Comparison of ENCODE assay signal across 19 cellular contexts in genomic region chr5:176916337-176916736, GRCh38. TPM values are rescaled to one million over a fixed set of nuclear protein-coding genes. Genes with fewer than 3 reads are reported as not detected.
DNase-seq lines count a peak whose midpoint lies in the region; ATAC-seq, FAIRE-seq and TF ChIP-seq lines count a peak whose summit lies in the region.
"Had no signal": no experiment of that assay in that cellular context is flagged by ENCODE, and none has a peak within 500 bp of the region (broad histone marks: within the 10 kb centered on the region; RNA-seq: fewer than 3 reads in every experiment).

No MANE protein-coding gene starts in this region.

- TF ChIP-seq RAD21 in K562 (CRISPR knock-in tag; conservative IDR thresholded peaks at IDR 0.05 in 1 of 2, IDR thresholded peaks at IDR 0.05 in 1 of 2): no peak

- TF ChIP-seq EP300 in K562 (IDR thresholded peaks at IDR 0.05; ENCODE audit: low read length): no peak

- H3K27me3 ChIP-seq in MM.1S (replicated peaks; ENCODE audit: insufficient read depth, low read length) (no peaks in the 10 kb centered on the region), K562 (ENCODE audit: control insufficient read depth in 2 of 2, insufficient read depth in 2 of 2, low read length in 2 of 2) (no peaks in the 10 kb centered on the region)

- DNase-seq in DMS153 (lab: John Stamatoyannopoulos, UW) (peak; percentile 8), DMS153 treated with DMSO at 0.1 percent for 48 hours (lab: John Stamatoyannopoulos, UW; ENCODE audit: unreplicated experiment) (no peak), MM.1S (no peak), NCI-H69 (lab: John Stamatoyannopoulos, UW) (peak; percentile 57), K562 (ENCODE audit: extremely low read depth in 1 of 4, low spot score in 3 of 4) (no peak), NCI-H774 (lab: John Stamatoyannopoulos, UW) (no peak), SIG-M5 (lab: John Stamatoyannopoulos, UW) (no peak), SW 1271 (lab: John Stamatoyannopoulos, UW) (no peak)
- DNase-seq: HCEC 1CT, IMR-90, NCI-H1436, NCI-H2227 treated with DMSO at 0.1 percent for 48 hours, NCI-H524 treated with DMSO at 0.1 percent for 48 hours, SHP77 had no signal

- H2AFZ ChIP-seq in MM.1S (ENCODE audit: low read length) (no peak overlapping the region), K562 (ENCODE audit: low read depth, low read length) (no peak overlapping the region)

- in situ Hi-C loops in K562 (cut with MboI): no loop called here

- H3K27ac ChIP-seq in MM.1S (ENCODE audit: low read length) (peak overlapping the region; percentile 25; the same call in 1 of the 2 replicates), K562 (ENCODE audit: extremely low read depth, low read depth, low read length) (no peak overlapping the region)
- H3K27ac ChIP-seq: 22Rv1 had no signal

- POLR2A ChIA-PET in K562 (lab: Yijun Ruan, JAX): interaction anchor here (1.4 kb wide), 1 partner anchor 17 kb away, joined by 7 read pairs; the partner anchor contains the start of gene HK3

- no peak for FAIRE-seq in K562 (lab: Jason Lieb, UNC)
- FAIRE-seq: GM12878, GM18507 had no signal

- H3K4me2 ChIP-seq in MM.1S (ENCODE audit: low read depth, low read length): no peak overlapping the region
- H3K4me2 ChIP-seq in K562 (ENCODE audit: insufficient read depth, low read length): no peak overlapping the region

- peaks cover 4% of the 10 kb centered on the region for H3F3A ChIP-seq in MM.1S (ENCODE audit: insufficient read depth, low read length)

- ATAC-seq in K562: no peak; the same call in 2 of the 3 replicates
- ATAC-seq: GM12878, Panc1 had no signal

- H3K9ac ChIP-seq in MM.1S (ENCODE audit: low read length) (no peak overlapping the region), K562 (ENCODE audit: insufficient read depth in 1 of 2, low read depth in 2 of 2, low read length in 2 of 2) (no peak overlapping the region)

- intact Hi-C loops in K562 (cut with micrococcal nuclease): no loop called here

- H4K20me1 ChIP-seq in MM.1S (ENCODE audit: insufficient read depth, low read length) (no peaks in the 10 kb centered on the region; the same call in 1 of the 2 replicates), K562 (replicated peaks; ENCODE audit: control insufficient read depth, insufficient read depth, low read length) (no peaks in the 10 kb centered on the region; the same call in none of the 2 replicates)

- no peak for TF ChIP-seq CTCF in MM.1S (IDR thresholded peaks at IDR 0.05; ENCODE audit: low read length)
- no peak for TF ChIP-seq CTCF in K562 (IDR thresholded peaks at IDR 0.05 in 2 of 3, conservative IDR thresholded peaks at IDR 0.05 in 1 of 3; ENCODE audit: insufficient read depth in 2 of 3, low read depth in 1 of 3, low read length in 3 of 3)

- CTCF ChIA-PET in K562 (lab: Yijun Ruan, JAX; ENCODE audit: low intra/inter-chr PET ratio): no interaction called here

- peaks cover 23% of the 10 kb centered on the region for H3K4me1 ChIP-seq in MM.1S (ENCODE audit: low read length)
- peaks cover 0 to 13% of the 10 kb centered on the region in 2 experiments; a peak in 3 of 5 replicates for H3K4me1 ChIP-seq in K562 (replicated peaks in 1 of 2; ENCODE audit: control insufficient read depth in 2 of 2, insufficient read depth in 2 of 2, low read length in 2 of 2)

- no peak overlapping the region for H3K4me3 ChIP-seq in MM.1S (ENCODE audit: low read length)
- no peak overlapping the region for H3K4me3 ChIP-seq in K562
- H3K4me3 ChIP-seq: GM12878 had no signal

- no peaks in the 10 kb centered on the region for H3K9me3 ChIP-seq in MM.1S (replicated peaks; ENCODE audit: insufficient read depth, low read length)
- no peaks in the 10 kb centered on the region for H3K9me3 ChIP-seq in K562 (replicated peaks; ENCODE audit: control insufficient read depth, insufficient read depth, low read depth, low read length)

- no TSS peak for BruUV-seq in K562 (replicated peaks; lab: Mats Ljungman, UMichigan)

- H3K36me3 ChIP-seq in MM.1S (replicated peaks; ENCODE audit: insufficient read depth, low read length): no peaks in the 10 kb centered on the region; the same call in 1 of the 2 replicates
- peaks cover 46% of the 10 kb centered on the region for H3K36me3 ChIP-seq in K562 (ENCODE audit: control insufficient read depth, insufficient read depth, low read length)

- no peak for TF ChIP-seq POLR2A in K562 (conservative IDR thresholded peaks at IDR 0.05)

- H3K79me2 ChIP-seq in MM.1S (ENCODE audit: low read length) (peaks cover 19% of the 10 kb centered on the region), K562 (ENCODE audit: control insufficient read depth, insufficient read depth, low read length) (no peaks in the 10 kb centered on the region; the same call in 2 of the 3 replicates)

- no peaks in the 10 kb centered on the region for H3K9me2 ChIP-seq in MM.1S (replicated peaks; ENCODE audit: insufficient read depth, low read length)

- H3K9me1 ChIP-seq in K562 (ENCODE audit: control insufficient read depth, insufficient read depth, low read length): no peaks in the 10 kb centered on the region

TF ChIP-seq in K562, 482 proteins besides CTCF, POLR2A, EP300 and RAD21:
- TF ChIP-seq, protein P1, sequence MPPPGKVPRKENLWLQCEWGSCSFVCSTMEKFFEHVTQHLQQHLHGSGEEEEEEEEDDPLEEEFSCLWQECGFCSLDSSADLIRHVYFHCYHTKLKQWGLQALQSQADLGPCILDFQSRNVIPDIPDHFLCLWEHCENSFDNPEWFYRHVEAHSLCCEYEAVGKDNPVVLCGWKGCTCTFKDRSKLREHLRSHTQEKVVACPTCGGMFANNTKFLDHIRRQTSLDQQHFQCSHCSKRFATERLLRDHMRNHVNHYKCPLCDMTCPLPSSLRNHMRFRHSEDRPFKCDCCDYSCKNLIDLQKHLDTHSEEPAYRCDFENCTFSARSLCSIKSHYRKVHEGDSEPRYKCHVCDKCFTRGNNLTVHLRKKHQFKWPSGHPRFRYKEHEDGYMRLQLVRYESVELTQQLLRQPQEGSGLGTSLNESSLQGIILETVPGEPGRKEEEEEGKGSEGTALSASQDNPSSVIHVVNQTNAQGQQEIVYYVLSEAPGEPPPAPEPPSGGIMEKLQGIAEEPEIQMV (tag; conservative IDR thresholded peaks at IDR 0.05; ENCODE audit: low read depth): no peak
- no peak for TF ChIP-seq BRD9 (IDR thresholded peaks at IDR 0.05; ENCODE audit: low read depth, partially characterized antibody)
- TF ChIP-seq, protein P2, sequence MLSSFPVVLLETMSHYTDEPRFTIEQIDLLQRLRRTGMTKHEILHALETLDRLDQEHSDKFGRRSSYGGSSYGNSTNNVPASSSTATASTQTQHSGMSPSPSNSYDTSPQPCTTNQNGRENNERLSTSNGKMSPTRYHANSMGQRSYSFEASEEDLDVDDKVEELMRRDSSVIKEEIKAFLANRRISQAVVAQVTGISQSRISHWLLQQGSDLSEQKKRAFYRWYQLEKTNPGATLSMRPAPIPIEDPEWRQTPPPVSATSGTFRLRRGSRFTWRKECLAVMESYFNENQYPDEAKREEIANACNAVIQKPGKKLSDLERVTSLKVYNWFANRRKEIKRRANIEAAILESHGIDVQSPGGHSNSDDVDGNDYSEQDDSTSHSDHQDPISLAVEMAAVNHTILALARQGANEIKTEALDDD (IDR thresholded peaks at IDR 0.05): 0 out of 2 replicates have a peak, but pooled peaks have one; percentile 38
TF ChIP-seq in K562: peak in this region for 1.

RNA-seq across cellular contexts. Expression of gene HK3, which starts 17.2 kb away (rescaled TPM):
- total RNA-seq in K562 (2011; cell fraction: chromatin; rRNA removed; ENCODE audit: low replicate concordance): not detected in 2 replicates
- total RNA-seq in K562 (2011; cell fraction: nucleolus; rRNA removed): not detected in 2 replicates
- total RNA-seq in K562 (2011; cell fraction: nucleoplasm; rRNA removed): not detected in 2 replicates
- 0.08 TPM in 1 of 2 replicates, not detected in the other for total RNA-seq in K562 (2014; rRNA removed)
- total RNA-seq in K562 (2014; rRNA removed; fragmentation: Illumina TruSeq; extraction: Trizol): not detected in 2 replicates
- total RNA-seq in K562 (2015; rRNA removed; fragmentation: Illumina TruSeq; extraction: Trizol): not detected in 2 replicates
- 0.16 TPM in 1 of 2 replicates, not detected in the other for total RNA-seq in K562 (2021)
- not detected in 2 replicates for polyA plus RNA-seq in K562 (2011; rRNA removed)
- not detected in 2 replicates for polyA plus RNA-seq in K562 (2011; cell fraction: cytosol; rRNA removed)
- polyA plus RNA-seq in K562 (2011; cell fraction: nucleus; rRNA removed): 0.06 and 0.08 TPM in 2 replicates
- polyA plus RNA-seq in K562 (2012): not detected in 2 replicates
- not detected in 2 replicates for polyA plus RNA-seq in K562 (2014; fragmentation: Illumina TruSeq; extraction: Trizol)
- not detected for polyA plus RNA-seq in K562 (2014; fragmentation: Nextera tagmentation; extraction: Ambion mirVana)
- polyA plus RNA-seq in K562 (2014; rRNA removed): not detected in 2 replicates
- not detected in 2 replicates for polyA minus RNA-seq in K562 (2011; rRNA and poly(A)+ RNA removed)
- not detected in 2 replicates for polyA minus RNA-seq in K562 (2011; cell fraction: cytosol; rRNA and poly(A)+ RNA removed)
- not detected in 2 replicates for polyA minus RNA-seq in K562 (2011; cell fraction: nucleus; rRNA and poly(A)+ RNA removed)
- total RNA-seq: IMR-90 had no signal
- polyA plus RNA-seq: BJ, IMR-90 had no signal

Comparison
In these comparisons a context has a peak if more than half of its experiments do, and no peak if none do; other contexts are left out.
1. DNase-seq: peak in DMS153 (single experiment) and NCI-H69 (single experiment); none in DMS153 treated with DMSO at 0.1 percent for 48 hours (single experiment), MM.1S (single experiment), K562 (0 of 4), NCI-H774 (single experiment), SIG-M5 (single experiment) and SW 1271 (0 of 2).